In genomic region chr5:179228341-179229121, GRCh38 we compare ENCODE assay signal across 21 cellular contexts.
A peak's percentile ranks its signal among the peaks of the same experiment; 100 is the strongest.
DNase-seq lines count a peak whose midpoint lies in the region; ATAC-seq and TF ChIP-seq lines count a peak whose summit lies in the region.
"Had no signal": no experiment of that assay in that cellular context is flagged by ENCODE, and none has a peak within 500 bp of the region (broad histone marks: within the 10 kb centered on the region; RNA-seq: fewer than 3 reads in every experiment).

No MANE protein-coding gene starts in this region.

- no peak overlapping the region for H3K27ac ChIP-seq in Peyer's patch
- no peak overlapping the region for H3K27ac ChIP-seq in brain microvascular endothelial cell
- H3K27ac ChIP-seq: 22Rv1; BLaER1 treated with 17β-estradiol and CSF1 and Interleukin-3, amounts not matched to agents 10 nM and 100 nM; foreskin keratinocyte; thoracic aorta had no signal

- in situ Hi-C loops in brain microvascular endothelial cell (cut with HindIII; ENCODE audit: low pct_ligation_motif_present, low sequenced_read_pairs), result no loop called here

- H3K4me1 ChIP-seq in Peyer's patch, result no peaks in the 10 kb centered on the region
- H3K4me1 ChIP-seq: foreskin keratinocyte had no signal

- peak; percentile 61 for ATAC-seq in sciatic nerve
- no peak for ATAC-seq in HG03135 (IDR thresholded peaks at IDR 0.05; ENCODE audit: unreplicated experiment)
- ATAC-seq: activated T-helper 17 cell treated with anti-CD3 and anti-CD28 coated beads, Interleukin-2, amount 50 U/mL, for 72 hours; foreskin keratinocyte; naive thymus-derived CD8-positive, alpha-beta T cell had no signal

- H3K4me3 ChIP-seq in Peyer's patch (no peak overlapping the region), brain microvascular endothelial cell (ENCODE audit: low read depth, low read length) (no peak overlapping the region)
- H3K4me3 ChIP-seq: BLaER1 treated with 17β-estradiol and CSF1 and Interleukin-3, amounts not matched to agents 10 nM and 100 nM; MG63; thoracic aorta had no signal

- DNase-seq in DMS 273 (lab: John Stamatoyannopoulos, UW; ENCODE audit: unreplicated experiment), result peak; percentile 11
- DNase-seq in DMS 273 treated with DMSO at 0.1 percent for 48 hours (lab: John Stamatoyannopoulos, UW), result no peak
- peak in 2 of 3 donors; percentile 15 to 36 for DNase-seq in Peyer's patch
- DNase-seq in islet precursor cell, result peak; percentile 59
- DNase-seq in sciatic nerve (ENCODE audit: low spot score), result peak; percentile 55
- DNase-seq in brain microvascular endothelial cell, result no peak
- no peak for DNase-seq in stimulated activated CD4-positive, alpha-beta T cell treated with anti-CD3 and anti-CD28 coated beads, Interleukin-12 subunit alpha, Interleukin-12 subunit beta, amount 100 ng/mL, for 4 hours
- DNase-seq: activated CD4-positive, alpha-beta T cell treated with anti-CD3 and anti-CD28 coated beads, Interleukin-2, amount 50 U/mL, for 48 hours; cerebellar nuclear complex; foreskin keratinocyte; MG63; NCI-H187; NCI-H446 treated with DMSO at 0.1 percent for 48 hours; OCI-M1; stimulated activated CD4-positive, alpha-beta T cell treated with anti-CD3 and anti-CD28 coated beads, Interleukin-4, amount 100 ng/mL, for 1 hour had no signal

- TF ChIP-seq CTCF in Peyer's patch (IDR thresholded peaks at IDR 0.05), result no peak
- no peak for TF ChIP-seq CTCF in brain microvascular endothelial cell (IDR thresholded peaks at IDR 0.05; ENCODE audit: low read depth, low read length, missing control alignments)

- H3K9me3 ChIP-seq in Peyer's patch, result no peaks in the 10 kb centered on the region
- H3K9me3 ChIP-seq: MG63, thoracic aorta had no signal

- intact Hi-C loops in sciatic nerve (cut with DNase I), result no loop called here

- no peaks in the 10 kb centered on the region for H3K36me3 ChIP-seq in Peyer's patch
- H3K36me3 ChIP-seq in brain microvascular endothelial cell (replicated peaks), result no peaks in the 10 kb centered on the region
- H3K36me3 ChIP-seq: BLaER1 treated with 17β-estradiol and CSF1 and Interleukin-3, amounts not matched to agents 10 nM and 100 nM; thoracic aorta had no signal

- no peak for TF ChIP-seq POLR2A in Peyer's patch (IDR thresholded peaks at IDR 0.05)

- H3K27me3 ChIP-seq in Peyer's patch (no peaks in the 10 kb centered on the region), brain microvascular endothelial cell (replicated peaks) (no peaks in the 10 kb centered on the region)
- H3K27me3 ChIP-seq: BLaER1 treated with 17β-estradiol and CSF1 and Interleukin-3, amounts not matched to agents 10 nM and 100 nM; foreskin keratinocyte; MG63 had no signal

Comparison
In these comparisons a context has a peak if more than half of its experiments do, and no peak if none do; other contexts are left out.
1. DNase-seq: peak in DMS 273 (single experiment), Peyer's patch (2 of 3), islet precursor cell (single experiment) and sciatic nerve (single experiment); none in DMS 273 treated with DMSO at 0.1 percent for 48 hours (single experiment), brain microvascular endothelial cell (single experiment) and stimulated activated CD4-positive, alpha-beta T cell treated with anti-CD3 and anti-CD28 coated beads, Interleukin-12 subunit alpha, Interleukin-12 subunit beta, amount 100 ng/mL, for 4 hours (single experiment).